ENCODE assay signal across 1 cellular context in the genomic region with DNA sequence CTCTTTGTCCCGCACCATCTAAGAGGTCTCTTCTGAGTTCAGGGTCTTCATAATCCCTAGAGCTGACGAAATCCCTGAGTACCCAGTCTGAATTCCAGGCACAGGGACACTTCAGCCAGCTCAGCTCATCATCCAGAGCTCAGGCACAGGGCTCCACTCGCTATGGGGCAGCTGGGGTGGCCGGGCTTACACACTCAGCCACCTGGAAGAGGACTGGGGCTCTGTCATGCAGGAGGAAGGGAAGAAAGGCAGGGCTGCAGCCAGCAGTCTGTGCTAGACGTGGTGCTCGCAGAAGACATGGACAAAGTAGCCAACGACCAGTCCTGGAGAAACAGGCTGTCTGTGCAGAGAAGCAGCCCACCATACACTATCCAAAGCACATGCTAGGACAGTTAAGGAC.
TF ChIP-seq lines count a peak whose summit lies in the region.

No MANE protein-coding gene starts in this region.

TF ChIP-seq in IMR-90, 13 proteins besides CTCF, POLR2A, EP300 and RAD21:
- TF ChIP-seq, protein P1, sequence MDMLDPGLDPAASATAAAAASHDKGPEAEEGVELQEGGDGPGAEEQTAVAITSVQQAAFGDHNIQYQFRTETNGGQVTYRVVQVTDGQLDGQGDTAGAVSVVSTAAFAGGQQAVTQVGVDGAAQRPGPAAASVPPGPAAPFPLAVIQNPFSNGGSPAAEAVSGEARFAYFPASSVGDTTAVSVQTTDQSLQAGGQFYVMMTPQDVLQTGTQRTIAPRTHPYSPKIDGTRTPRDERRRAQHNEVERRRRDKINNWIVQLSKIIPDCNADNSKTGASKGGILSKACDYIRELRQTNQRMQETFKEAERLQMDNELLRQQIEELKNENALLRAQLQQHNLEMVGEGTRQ (IDR thresholded peaks at IDR 0.05; ENCODE audit: low read depth, low read length): no peak
- no peak for TF ChIP-seq MAFK (IDR thresholded peaks at IDR 0.05; ENCODE audit: low read depth, low read length)
- TF ChIP-seq, protein P2, sequence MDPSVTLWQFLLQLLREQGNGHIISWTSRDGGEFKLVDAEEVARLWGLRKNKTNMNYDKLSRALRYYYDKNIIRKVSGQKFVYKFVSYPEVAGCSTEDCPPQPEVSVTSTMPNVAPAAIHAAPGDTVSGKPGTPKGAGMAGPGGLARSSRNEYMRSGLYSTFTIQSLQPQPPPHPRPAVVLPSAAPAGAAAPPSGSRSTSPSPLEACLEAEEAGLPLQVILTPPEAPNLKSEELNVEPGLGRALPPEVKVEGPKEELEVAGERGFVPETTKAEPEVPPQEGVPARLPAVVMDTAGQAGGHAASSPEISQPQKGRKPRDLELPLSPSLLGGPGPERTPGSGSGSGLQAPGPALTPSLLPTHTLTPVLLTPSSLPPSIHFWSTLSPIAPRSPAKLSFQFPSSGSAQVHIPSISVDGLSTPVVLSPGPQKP (IDR thresholded peaks at IDR 0.05; ENCODE audit: borderline replicate concordance, low read depth, low read length): no peak
- no peak for TF ChIP-seq MXI1 (IDR thresholded peaks at IDR 0.05; ENCODE audit: borderline replicate concordance, low read depth, low read length)
- no peak for TF ChIP-seq BHLHE40 (IDR thresholded peaks at IDR 0.05; ENCODE audit: low read depth, low read length)
- no peak for TF ChIP-seq MAZ (IDR thresholded peaks at IDR 0.05; ENCODE audit: borderline replicate concordance, low read depth, low read length)
- no peak for TF ChIP-seq NFE2L2 (IDR thresholded peaks at IDR 0.05; ENCODE audit: low read depth, low read length)
- no peak for TF ChIP-seq CHD1 (IDR thresholded peaks at IDR 0.05; ENCODE audit: low read depth, low read length)
- no peak for TF ChIP-seq CEBPB (IDR thresholded peaks at IDR 0.05; ENCODE audit: low read depth, low read length)
- no peak for TF ChIP-seq SMC3 (IDR thresholded peaks at IDR 0.05; ENCODE audit: low read depth, low read length)
- no peak for TF ChIP-seq FOS (IDR thresholded peaks at IDR 0.05; ENCODE audit: low read depth, low read length)
- TF ChIP-seq RFX5 (IDR thresholded peaks at IDR 0.05; ENCODE audit: low read depth, low read length): no peak
